14 cellular contexts compared by ENCODE assay signal in genomic region chr4:185591679-185592141, GRCh38. TPM values are rescaled to one million over a fixed set of nuclear protein-coding genes. Genes with fewer than 3 reads are reported as not detected.
A peak's percentile ranks its signal among the peaks of the same experiment; 100 is the strongest.
DNase-seq lines count a peak whose midpoint lies in the region; ATAC-seq and TF ChIP-seq lines count a peak whose summit lies in the region.
"Had no signal": no experiment of that assay in that cellular context is flagged by ENCODE, and none has a peak within 500 bp of the region (broad histone marks: within the 10 kb centered on the region; RNA-seq: fewer than 3 reads in every experiment).

No MANE protein-coding gene starts in this region.

- no peak overlapping the region for H4K12ac ChIP-seq in trophoblast cell (ENCODE audit: low read depth, low read length)

- H3K4me1 ChIP-seq in esophagus squamous epithelium (peaks cover 7 to 32% (median 9%) of the 10 kb centered on the region in 3 donors), trophoblast cell (ENCODE audit: control insufficient read depth in 1 of 2, insufficient read depth in 2 of 2, low read length in 2 of 2) (peaks cover 6 to 8% of the 10 kb centered on the region in 2 experiments)
- H3K4me1 ChIP-seq: upper lobe of right lung had no signal

- peak in 2 of 6 experiments; percentile 16 to 23 for TF ChIP-seq CTCF in esophagus squamous epithelium (IDR thresholded peaks at IDR 0.05)

- no peak overlapping the region for H3K18ac ChIP-seq in trophoblast cell (ENCODE audit: low read length)

- H3K23ac ChIP-seq in trophoblast cell (ENCODE audit: low read length), result no peak overlapping the region

- H3K27ac ChIP-seq in esophagus squamous epithelium (peak overlapping the region in 3 of 4 donors; percentile 7 to 68 (median 60)), trophoblast cell (ENCODE audit: low read depth, low read length) (no peak overlapping the region)
- H3K27ac ChIP-seq: brain microvascular endothelial cell, skin epidermis, upper lobe of right lung had no signal

- DNase-seq in AG20443 (ENCODE audit: low spot score) (peak; percentile 21), T-helper 17 cell (no peak), esophagus squamous epithelium (lab: John Stamatoyannopoulos, UW) (no peak), trophoblast cell (peak; percentile 15 to 76), LoVo (ENCODE audit: low spot score) (no peak), KG1 (lab: John Stamatoyannopoulos, UW) (no peak), NCI-H1694 treated with DMSO at 0.1 percent for 48 hours (lab: John Stamatoyannopoulos, UW) (no peak)
- DNase-seq in stimulated activated naive CD4-positive, alpha-beta T cell (lab: John Stamatoyannopoulos, UW), result no peak
- DNase-seq: activated CD4-positive, alpha-beta T cell treated with anti-CD3 and anti-CD28 coated beads, Interleukin-2, amount 50 U/mL, for 4 hours; brain microvascular endothelial cell; upper lobe of right lung had no signal

- no peak overlapping the region for H4K91ac ChIP-seq in trophoblast cell (ENCODE audit: low read depth, low read length)

- no peaks in the 10 kb centered on the region for H3K79me1 ChIP-seq in trophoblast cell (ENCODE audit: low read length)

- H3K36me3 Mint-ChIP-seq in T-helper 17 cell (ENCODE audit: low read depth), result peaks cover 4% of the 10 kb centered on the region

- no peak overlapping the region for H2BK120ac ChIP-seq in trophoblast cell (ENCODE audit: insufficient read depth, low read length, poor library complexity)

- no peak overlapping the region for H4K8ac ChIP-seq in trophoblast cell (ENCODE audit: low read depth, low read length)

- H3K9ac ChIP-seq in trophoblast cell (ENCODE audit: low read length), result no peak overlapping the region

- intact Hi-C loops in esophagus squamous epithelium (cut with DNase I), result no loop called here

- no peak overlapping the region for H2AK5ac ChIP-seq in trophoblast cell (ENCODE audit: low read length)

- no peak for TF ChIP-seq POLR2A in esophagus squamous epithelium (IDR thresholded peaks at IDR 0.05)

- no peak overlapping the region for H3K4ac ChIP-seq in trophoblast cell (ENCODE audit: low read depth, low read length)

- H3K4me2 ChIP-seq in trophoblast cell (ENCODE audit: low read length), result no peak overlapping the region

- H2AFZ ChIP-seq in trophoblast cell (ENCODE audit: insufficient read depth, low read length, poor library complexity), result no peak overlapping the region

- H3K27ac Mint-ChIP-seq in T-helper 17 cell, result peak overlapping the region; percentile 32
- H3K27ac Mint-ChIP-seq: activated T-helper 2 cell treated with anti-CD3 and anti-CD28 coated beads, Interferon-gamma antibody, Interleukin-2, Interleukin-4, amounts not matched to agents 10 μg/mL and 5 μg/mL and 100 μg/mL, durations not matched to agents 14 hours and 24 hours and 36 hours; T-helper 1 cell treated with Interleukin-12 subunit alpha and Interleukin-12 subunit beta and Interleukin-4 antibody, amounts not matched to agents 30 μg/mL and 1 μg/mL, for 36 hours had no signal

- H3K9me3 ChIP-seq in T-helper 17 cell (ENCODE audit: control insufficient read depth, low read length, poor library complexity, severe bottlenecking) (no peaks in the 10 kb centered on the region), esophagus squamous epithelium (no peaks in the 10 kb centered on the region), trophoblast cell (ENCODE audit: insufficient read depth, low read depth, low read length) (peaks cover 2% of the 10 kb centered on the region)
- H3K9me3 ChIP-seq: upper lobe of right lung had no signal

- ATAC-seq in T-helper 17 cell, result no peak
- ATAC-seq: upper lobe of right lung had no signal

- H3K4me1 Mint-ChIP-seq in T-helper 17 cell, result peaks cover 12% of the 10 kb centered on the region

- H2BK5ac ChIP-seq in trophoblast cell (ENCODE audit: low read depth, low read length, poor library complexity), result no peak overlapping the region

- no peak overlapping the region for H2BK12ac ChIP-seq in trophoblast cell (ENCODE audit: low read length)

- WGBS in esophagus squamous epithelium, 2 donors, result 22 to 27% methylated on average over 4 of the region's 4 CpGs
- no CpG with 5 or more reads among the region's 4 CpGs for WGBS in trophoblast cell (ENCODE audit: extremely low coverage, insufficient coverage, insufficient read length)

- no peak overlapping the region for H3K4me3 Mint-ChIP-seq in T-helper 17 cell
- H3K4me3 Mint-ChIP-seq: T-helper 1 cell treated with Interleukin-12 subunit alpha and Interleukin-12 subunit beta and Interleukin-4 antibody, amounts not matched to agents 30 μg/mL and 1 μg/mL, for 36 hours had no signal

- H3K27me3 ChIP-seq in esophagus squamous epithelium (no peaks in the 10 kb centered on the region), trophoblast cell (ENCODE audit: insufficient read depth, low read length) (peaks cover 3% of the 10 kb centered on the region)
- H3K27me3 ChIP-seq: brain microvascular endothelial cell, upper lobe of right lung had no signal

- H3K4me3 ChIP-seq in esophagus squamous epithelium (peak overlapping the region in 1 of 4 donors; percentile 34), trophoblast cell (ENCODE audit: low read depth, low read length) (no peak overlapping the region)
- H3K4me3 ChIP-seq: skin epidermis, upper lobe of right lung had no signal

- H3K27me3 Mint-ChIP-seq in T-helper 17 cell, result peaks cover 54% of the 10 kb centered on the region

- H3K79me2 ChIP-seq in trophoblast cell (ENCODE audit: control insufficient read depth, insufficient read depth, low read length, poor library complexity), result no peaks in the 10 kb centered on the region

- H3K36me3 ChIP-seq in esophagus squamous epithelium (peaks cover 0 to 8% (median 0%) of the 10 kb centered on the region in 3 donors), trophoblast cell (ENCODE audit: control insufficient read depth in 1 of 2, insufficient read depth in 2 of 2, low read length in 2 of 2) (no peaks in the 10 kb centered on the region)
- H3K36me3 ChIP-seq: upper lobe of right lung had no signal

- no peak overlapping the region for H3K14ac ChIP-seq in trophoblast cell (ENCODE audit: low read length)

RNA-seq across cellular contexts. Expression of gene PDLIM3, which starts 56.4 kb away (rescaled TPM):
- total RNA-seq in T-helper 17 cell (not detected), esophagus squamous epithelium (100 to 1,000 TPM in 1 of 4 donors, 10 to 100 TPM in 3; 13.9 to 322 (median 44.6) TPM)
- polyA plus RNA-seq in trophoblast cell (2013), result 19.2 and 19.5 TPM in 2 replicates

Comparison
In these comparisons a context has a peak if more than half of its experiments do, and no peak if none do; other contexts are left out.
1. DNase-seq: peak in AG20443 (single experiment) and trophoblast cell (2 of 2); none in T-helper 17 cell (0 of 3), esophagus squamous epithelium (single experiment), stimulated activated naive CD4-positive, alpha-beta T cell (0 of 6), LoVo (single experiment), KG1 (single experiment) and NCI-H1694 treated with DMSO at 0.1 percent for 48 hours (single experiment).
2. RNA of gene PDLIM3, which starts 56.4 kb away (total RNA-seq): 13.9 to 322 TPM in esophagus squamous epithelium; not detected in T-helper 17 cell; every median in the first group is over 10 times any median in the second.